In genomic region chr6:16239798-16240123, GRCh38 we compare ENCODE assay signal across 9 cellular contexts. TPM values are rescaled to one million over a fixed set of nuclear protein-coding genes. Genes with fewer than 3 reads are reported as not detected.
DNase-seq lines count a peak whose midpoint lies in the region; ATAC-seq lines count a peak whose summit lies in the region.
"Had no signal": no experiment of that assay in that cellular context is flagged by ENCODE, and none has a peak within 500 bp of the region (broad histone marks: within the 10 kb centered on the region; RNA-seq: fewer than 3 reads in every experiment).

No MANE protein-coding gene starts in this region.

- H3K4me1 ChIP-seq in duodenal mucosa (ENCODE audit: control insufficient read depth in 1 of 2, insufficient read depth in 2 of 2, low read length in 2 of 2), result peaks cover 16 to 24% of the 10 kb centered on the region in 2 donors
- peaks cover 8 to 10% of the 10 kb centered on the region in 2 donors for H3K4me1 ChIP-seq in naive thymus-derived CD4-positive, alpha-beta T cell (ENCODE audit: control insufficient read depth in 2 of 2, insufficient read depth in 2 of 2, low read length in 2 of 2)

- H3K4me1 Mint-ChIP-seq in naive thymus-derived CD4-positive, alpha-beta T cell, result peaks cover 14 to 31% (median 22%) of the 10 kb centered on the region in 7 donors

- no peak overlapping the region for H3K27ac ChIP-seq in duodenal mucosa (ENCODE audit: low read depth, low read length)
- no peak overlapping the region for H3K27ac ChIP-seq in naive thymus-derived CD4-positive, alpha-beta T cell (ENCODE audit: low read depth, low read length)

- no peaks in the 10 kb centered on the region for H3K9me3 ChIP-seq in duodenal mucosa (ENCODE audit: control insufficient read depth in 1 of 2, low read length in 2 of 2)
- H3K9me3 ChIP-seq in naive thymus-derived CD4-positive, alpha-beta T cell (ENCODE audit: control insufficient read depth in 2 of 3, low read length in 3 of 3), result no peaks in the 10 kb centered on the region

- H3K9ac ChIP-seq in duodenal mucosa (ENCODE audit: low read depth in 1 of 2, low read length in 2 of 2), result peak overlapping the region in 1 of 2 donors; percentile 48

- H3K27ac Mint-ChIP-seq in naive thymus-derived CD4-positive, alpha-beta T cell, result no peak overlapping the region

- H3K27me3 Mint-ChIP-seq in naive thymus-derived CD4-positive, alpha-beta T cell, result peaks cover 7 to 50% (median 12%) of the 10 kb centered on the region in 5 donors

- ATAC-seq in naive thymus-derived CD4-positive, alpha-beta T cell, result peak; percentile 57
- ATAC-seq in GM21528 (IDR thresholded peaks at IDR 0.05; ENCODE audit: low FRiP score, unreplicated experiment), result no peak

- CTCF ChIA-PET in naive thymus-derived CD4-positive, alpha-beta T cell (lab: Charles Lee), result interaction anchor here (0.8 kb wide), 1 partner anchor 548 kb away, joined by 4 read pairs; no protein-coding TSS in a partner anchor

- peaks cover 0 to 2% (median 0%) of the 10 kb centered on the region in 5 donors for H3K36me3 Mint-ChIP-seq in naive thymus-derived CD4-positive, alpha-beta T cell

- intact Hi-C loops in naive thymus-derived CD4-positive, alpha-beta T cell (cut with micrococcal nuclease), result loop anchor here (2.0 to 5.0 kb wide), 2 partner anchors 79 to 83 kb away; no protein-coding TSS in a partner anchor

- H3K4me3 ChIP-seq in duodenal mucosa (ENCODE audit: low read depth in 1 of 2, low read length in 2 of 2), result peak overlapping the region; percentile 74 to 76
- no peak overlapping the region for H3K4me3 ChIP-seq in naive thymus-derived CD4-positive, alpha-beta T cell (ENCODE audit: low read length)

- DNase-seq in AG20443 (ENCODE audit: low spot score) (peak; percentile 89), HT-29 (ENCODE audit: low spot score) (peak; percentile 60), amniotic stem cell (lab: John Stamatoyannopoulos, UW) (no peak), SIG-M5 treated with dmso at 0.1 percent for 504 hours (lab: John Stamatoyannopoulos, UW; ENCODE audit: unreplicated experiment) (no peak), NCI-H748 treated with DMSO at 0.1 percent for 48 hours (lab: John Stamatoyannopoulos, UW) (no peak)
- DNase-seq in naive thymus-derived CD4-positive, alpha-beta T cell, result peak in 2 of 9 donors; percentile 1 to 17
- DNase-seq: NCI-H2171 had no signal

- POLR2A ChIA-PET in naive thymus-derived CD4-positive, alpha-beta T cell (lab: Charles Lee), result interaction anchor here (0.7 kb wide), 1 partner anchor 36 kb away, joined by 3 read pairs; no protein-coding TSS in a partner anchor

- no peaks in the 10 kb centered on the region for H3K9me3 Mint-ChIP-seq in naive thymus-derived CD4-positive, alpha-beta T cell

- H3K36me3 ChIP-seq in duodenal mucosa (ENCODE audit: control insufficient read depth in 1 of 2, insufficient read depth in 2 of 2, low read length in 2 of 2), result no peaks in the 10 kb centered on the region
- no peaks in the 10 kb centered on the region for H3K36me3 ChIP-seq in naive thymus-derived CD4-positive, alpha-beta T cell (ENCODE audit: control insufficient read depth in 2 of 3, insufficient read depth in 3 of 3, low read length in 3 of 3)

- H3K27me3 ChIP-seq in duodenal mucosa (ENCODE audit: control insufficient read depth in 1 of 2, insufficient read depth in 2 of 2, low read length in 2 of 2), result no peaks in the 10 kb centered on the region
- H3K27me3 ChIP-seq in naive thymus-derived CD4-positive, alpha-beta T cell (ENCODE audit: control insufficient read depth in 2 of 2, insufficient read depth in 2 of 2, low read length in 2 of 2), result no peaks in the 10 kb centered on the region

- peak overlapping the region in 8 of 10 donors; percentile 88 to 96 (median 92) for H3K4me3 Mint-ChIP-seq in naive thymus-derived CD4-positive, alpha-beta T cell

RNA-seq across cellular contexts. Expression of gene GMPR, which starts 1.4 kb away (rescaled TPM):
- total RNA-seq in HT-29 (2014; rRNA removed; shearing (Covaris generic)), result 0.08 and 0.55 TPM in 2 replicates
- total RNA-seq in naive thymus-derived CD4-positive, alpha-beta T cell, result 1 to 10 TPM in 2 of 5 experiments, under 1 TPM in 1, not detected in 2; 0.93 to 2.1 (median 1.5) TPM
- polyA plus RNA-seq in naive thymus-derived CD4-positive, alpha-beta T cell, result under 1 TPM; 0.60 to 0.91 TPM

Comparison
In these comparisons a context has a peak if more than half of its experiments do, and no peak if none do; other contexts are left out.
1. DNase-seq: peak in AG20443 (single experiment) and HT-29 (single experiment); none in amniotic stem cell (single experiment), SIG-M5 treated with dmso at 0.1 percent for 504 hours (single experiment) and NCI-H748 treated with DMSO at 0.1 percent for 48 hours (single experiment).